ENCODE assay signal across 1 cellular context in the genomic region with DNA sequence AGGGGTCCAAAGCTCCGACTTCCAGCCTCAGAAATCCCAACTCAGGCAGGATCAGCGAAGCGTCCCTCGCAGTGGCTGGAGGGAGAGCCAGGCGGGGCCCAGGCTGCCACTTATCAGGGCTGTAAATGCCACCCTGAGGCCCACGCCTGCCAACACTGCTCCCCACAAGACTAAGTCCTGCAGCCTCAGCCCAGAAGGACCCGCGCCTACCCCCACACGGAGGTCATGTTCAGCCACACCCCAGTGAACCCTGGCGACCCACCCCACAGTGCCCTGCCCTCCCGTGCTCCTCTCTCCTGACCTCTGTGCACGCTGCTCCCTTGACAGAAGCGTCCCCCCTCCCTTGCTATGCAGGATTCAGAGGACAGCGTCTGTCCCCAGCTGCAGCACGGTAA.
TF ChIP-seq lines count a peak whose summit lies in the region.

No MANE protein-coding gene starts in this region.

TF ChIP-seq in IMR-90, 13 proteins besides CTCF, POLR2A, EP300 and RAD21:
- TF ChIP-seq FOS (IDR thresholded peaks at IDR 0.05; ENCODE audit: low read depth, low read length) (no peak), RFX5 (IDR thresholded peaks at IDR 0.05; ENCODE audit: low read depth, low read length) (no peak), MXI1 (IDR thresholded peaks at IDR 0.05; ENCODE audit: borderline replicate concordance, low read depth, low read length) (no peak), NFE2L2 (IDR thresholded peaks at IDR 0.05; ENCODE audit: low read depth, low read length) (no peak), SMC3 (IDR thresholded peaks at IDR 0.05; ENCODE audit: low read depth, low read length) (no peak), CHD1 (IDR thresholded peaks at IDR 0.05; ENCODE audit: low read depth, low read length) (no peak), MAZ (IDR thresholded peaks at IDR 0.05; ENCODE audit: borderline replicate concordance, low read depth, low read length) (no peak), CEBPB (IDR thresholded peaks at IDR 0.05; ENCODE audit: low read depth, low read length) (no peak), BHLHE40 (IDR thresholded peaks at IDR 0.05; ENCODE audit: low read depth, low read length) (no peak), RCOR1 (IDR thresholded peaks at IDR 0.05; ENCODE audit: insufficient replicate concordance, low read length) (no peak)
- TF ChIP-seq, protein P1, sequence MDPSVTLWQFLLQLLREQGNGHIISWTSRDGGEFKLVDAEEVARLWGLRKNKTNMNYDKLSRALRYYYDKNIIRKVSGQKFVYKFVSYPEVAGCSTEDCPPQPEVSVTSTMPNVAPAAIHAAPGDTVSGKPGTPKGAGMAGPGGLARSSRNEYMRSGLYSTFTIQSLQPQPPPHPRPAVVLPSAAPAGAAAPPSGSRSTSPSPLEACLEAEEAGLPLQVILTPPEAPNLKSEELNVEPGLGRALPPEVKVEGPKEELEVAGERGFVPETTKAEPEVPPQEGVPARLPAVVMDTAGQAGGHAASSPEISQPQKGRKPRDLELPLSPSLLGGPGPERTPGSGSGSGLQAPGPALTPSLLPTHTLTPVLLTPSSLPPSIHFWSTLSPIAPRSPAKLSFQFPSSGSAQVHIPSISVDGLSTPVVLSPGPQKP (IDR thresholded peaks at IDR 0.05; ENCODE audit: borderline replicate concordance, low read depth, low read length) = no peak
- TF ChIP-seq, protein P2, sequence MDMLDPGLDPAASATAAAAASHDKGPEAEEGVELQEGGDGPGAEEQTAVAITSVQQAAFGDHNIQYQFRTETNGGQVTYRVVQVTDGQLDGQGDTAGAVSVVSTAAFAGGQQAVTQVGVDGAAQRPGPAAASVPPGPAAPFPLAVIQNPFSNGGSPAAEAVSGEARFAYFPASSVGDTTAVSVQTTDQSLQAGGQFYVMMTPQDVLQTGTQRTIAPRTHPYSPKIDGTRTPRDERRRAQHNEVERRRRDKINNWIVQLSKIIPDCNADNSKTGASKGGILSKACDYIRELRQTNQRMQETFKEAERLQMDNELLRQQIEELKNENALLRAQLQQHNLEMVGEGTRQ (IDR thresholded peaks at IDR 0.05; ENCODE audit: low read depth, low read length) = no peak
